1 cellular context compared by ENCODE assay signal in the genomic region with DNA sequence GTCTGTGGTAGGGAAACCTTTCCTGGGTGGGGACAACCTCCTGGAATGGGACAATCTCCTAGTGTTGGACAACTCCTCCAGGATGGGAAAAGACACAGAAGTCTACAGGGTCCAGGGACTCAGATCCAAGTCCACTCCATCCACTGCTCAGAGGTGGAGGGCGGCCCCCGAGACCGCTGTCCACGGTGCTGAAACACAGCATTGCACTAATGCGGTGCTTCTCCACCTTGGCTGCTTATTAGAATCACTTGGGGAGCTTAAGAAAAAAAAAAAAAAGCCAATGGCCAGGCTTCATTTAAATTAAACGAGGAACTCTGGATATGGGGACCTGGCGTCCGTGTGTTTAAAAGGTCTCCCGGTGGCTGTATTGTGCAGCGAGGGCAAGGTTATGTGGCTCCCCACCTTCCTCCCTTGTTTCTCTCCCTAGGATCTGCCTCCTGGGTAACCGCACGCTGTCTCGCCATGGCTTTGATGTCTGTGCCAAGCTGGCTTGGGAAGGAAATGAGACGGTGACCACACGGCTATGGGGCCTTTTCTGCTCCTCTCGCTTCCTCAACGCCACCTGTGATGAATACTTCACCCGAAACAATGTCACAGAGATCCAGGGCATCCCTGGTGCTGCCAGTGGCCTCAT.
TF ChIP-seq lines count a peak whose summit lies in the region.

No MANE protein-coding gene starts in this region.

TF ChIP-seq in HEK293, 187 proteins besides CTCF, POLR2A, EP300 and RAD21 (continued from another document):
- TF ChIP-seq, protein P1, sequence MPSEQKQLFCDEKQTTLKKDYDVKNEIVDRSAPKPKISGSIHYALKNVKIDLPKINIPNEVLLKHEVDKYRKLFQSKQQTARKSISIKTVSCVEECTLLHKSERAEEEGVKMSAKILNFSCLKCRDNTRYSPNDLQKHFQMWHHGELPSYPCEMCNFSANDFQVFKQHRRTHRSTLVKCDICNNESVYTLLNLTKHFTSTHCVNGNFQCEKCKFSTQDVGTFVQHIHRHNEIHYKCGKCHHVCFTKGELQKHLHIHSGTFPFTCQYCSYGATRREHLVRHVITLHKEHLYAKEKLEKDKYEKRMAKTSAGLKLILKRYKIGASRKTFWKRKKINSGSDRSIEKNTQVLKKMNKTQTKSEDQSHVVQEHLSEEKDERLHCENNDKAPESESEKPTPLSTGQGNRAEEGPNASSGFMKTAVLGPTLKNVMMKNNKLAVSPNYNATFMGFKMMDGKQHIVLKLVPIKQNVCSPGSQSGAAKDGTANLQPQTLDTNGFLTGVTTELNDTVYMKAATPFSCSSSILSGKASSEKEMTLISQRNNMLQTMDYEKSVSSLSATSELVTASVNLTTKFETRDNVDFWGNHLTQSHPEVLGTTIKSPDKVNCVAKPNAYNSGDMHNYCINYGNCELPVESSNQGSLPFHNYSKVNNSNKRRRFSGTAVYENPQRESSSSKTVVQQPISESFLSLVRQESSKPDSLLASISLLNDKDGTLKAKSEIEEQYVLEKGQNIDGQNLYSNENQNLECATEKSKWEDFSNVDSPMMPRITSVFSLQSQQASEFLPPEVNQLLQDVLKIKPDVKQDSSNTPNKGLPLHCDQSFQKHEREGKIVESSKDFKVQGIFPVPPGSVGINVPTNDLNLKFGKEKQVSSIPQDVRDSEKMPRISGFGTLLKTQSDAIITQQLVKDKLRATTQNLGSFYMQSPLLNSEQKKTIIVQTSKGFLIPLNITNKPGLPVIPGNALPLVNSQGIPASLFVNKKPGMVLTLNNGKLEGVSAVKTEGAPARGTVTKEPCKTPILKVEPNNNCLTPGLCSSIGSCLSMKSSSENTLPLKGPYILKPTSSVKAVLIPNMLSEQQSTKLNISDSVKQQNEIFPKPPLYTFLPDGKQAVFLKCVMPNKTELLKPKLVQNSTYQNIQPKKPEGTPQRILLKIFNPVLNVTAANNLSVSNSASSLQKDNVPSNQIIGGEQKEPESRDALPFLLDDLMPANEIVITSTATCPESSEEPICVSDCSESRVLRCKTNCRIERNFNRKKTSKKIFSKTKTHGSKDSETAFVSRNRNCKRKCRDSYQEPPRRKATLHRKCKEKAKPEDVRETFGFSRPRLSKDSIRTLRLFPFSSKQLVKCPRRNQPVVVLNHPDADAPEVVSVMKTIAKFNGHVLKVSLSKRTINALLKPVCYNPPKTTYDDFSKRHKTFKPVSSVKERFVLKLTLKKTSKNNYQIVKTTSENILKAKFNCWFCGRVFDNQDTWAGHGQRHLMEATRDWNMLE (tag by site-specific recombination; conservative IDR thresholded peaks at IDR 0.05; ENCODE audit: low read depth), result no peak
- TF ChIP-seq ZNF221 (tag by site-specific recombination; IDR thresholded peaks at IDR 0.05; ENCODE audit: borderline replicate concordance) (no peak), ZNF48 (tag by site-specific recombination; IDR thresholded peaks at IDR 0.05) (no peak), ZNF10 (tag by site-specific recombination; IDR thresholded peaks at IDR 0.05) (peak; percentile 83)
- TF ChIP-seq, protein P2, sequence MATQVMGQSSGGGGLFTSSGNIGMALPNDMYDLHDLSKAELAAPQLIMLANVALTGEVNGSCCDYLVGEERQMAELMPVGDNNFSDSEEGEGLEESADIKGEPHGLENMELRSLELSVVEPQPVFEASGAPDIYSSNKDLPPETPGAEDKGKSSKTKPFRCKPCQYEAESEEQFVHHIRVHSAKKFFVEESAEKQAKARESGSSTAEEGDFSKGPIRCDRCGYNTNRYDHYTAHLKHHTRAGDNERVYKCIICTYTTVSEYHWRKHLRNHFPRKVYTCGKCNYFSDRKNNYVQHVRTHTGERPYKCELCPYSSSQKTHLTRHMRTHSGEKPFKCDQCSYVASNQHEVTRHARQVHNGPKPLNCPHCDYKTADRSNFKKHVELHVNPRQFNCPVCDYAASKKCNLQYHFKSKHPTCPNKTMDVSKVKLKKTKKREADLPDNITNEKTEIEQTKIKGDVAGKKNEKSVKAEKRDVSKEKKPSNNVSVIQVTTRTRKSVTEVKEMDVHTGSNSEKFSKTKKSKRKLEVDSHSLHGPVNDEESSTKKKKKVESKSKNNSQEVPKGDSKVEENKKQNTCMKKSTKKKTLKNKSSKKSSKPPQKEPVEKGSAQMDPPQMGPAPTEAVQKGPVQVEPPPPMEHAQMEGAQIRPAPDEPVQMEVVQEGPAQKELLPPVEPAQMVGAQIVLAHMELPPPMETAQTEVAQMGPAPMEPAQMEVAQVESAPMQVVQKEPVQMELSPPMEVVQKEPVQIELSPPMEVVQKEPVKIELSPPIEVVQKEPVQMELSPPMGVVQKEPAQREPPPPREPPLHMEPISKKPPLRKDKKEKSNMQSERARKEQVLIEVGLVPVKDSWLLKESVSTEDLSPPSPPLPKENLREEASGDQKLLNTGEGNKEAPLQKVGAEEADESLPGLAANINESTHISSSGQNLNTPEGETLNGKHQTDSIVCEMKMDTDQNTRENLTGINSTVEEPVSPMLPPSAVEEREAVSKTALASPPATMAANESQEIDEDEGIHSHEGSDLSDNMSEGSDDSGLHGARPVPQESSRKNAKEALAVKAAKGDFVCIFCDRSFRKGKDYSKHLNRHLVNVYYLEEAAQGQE (tag by site-specific recombination; IDR thresholded peaks at IDR 0.05), result peak; percentile 98
- TF ChIP-seq, protein P3, sequence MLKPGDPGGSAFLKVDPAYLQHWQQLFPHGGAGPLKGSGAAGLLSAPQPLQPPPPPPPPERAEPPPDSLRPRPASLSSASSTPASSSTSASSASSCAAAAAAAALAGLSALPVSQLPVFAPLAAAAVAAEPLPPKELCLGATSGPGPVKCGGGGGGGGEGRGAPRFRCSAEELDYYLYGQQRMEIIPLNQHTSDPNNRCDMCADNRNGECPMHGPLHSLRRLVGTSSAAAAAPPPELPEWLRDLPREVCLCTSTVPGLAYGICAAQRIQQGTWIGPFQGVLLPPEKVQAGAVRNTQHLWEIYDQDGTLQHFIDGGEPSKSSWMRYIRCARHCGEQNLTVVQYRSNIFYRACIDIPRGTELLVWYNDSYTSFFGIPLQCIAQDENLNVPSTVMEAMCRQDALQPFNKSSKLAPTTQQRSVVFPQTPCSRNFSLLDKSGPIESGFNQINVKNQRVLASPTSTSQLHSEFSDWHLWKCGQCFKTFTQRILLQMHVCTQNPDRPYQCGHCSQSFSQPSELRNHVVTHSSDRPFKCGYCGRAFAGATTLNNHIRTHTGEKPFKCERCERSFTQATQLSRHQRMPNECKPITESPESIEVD (tag by site-specific recombination; IDR thresholded peaks at IDR 0.05), result no peak
